Comparison of ENCODE assay signal across 8 cellular contexts in genomic region chr1:234866007-234866866, GRCh38.
DNase-seq lines count a peak whose midpoint lies in the region; ATAC-seq and TF ChIP-seq lines count a peak whose summit lies in the region.

No MANE protein-coding gene starts in this region.

- no peak overlapping the region for H2BK5ac ChIP-seq in mesenchymal stem cell (ENCODE audit: low read depth, low read length, poor library complexity, severe bottlenecking)

- H3K27ac ChIP-seq in mesenchymal stem cell (ENCODE audit: low read length, poor library complexity, severe bottlenecking) (no peak overlapping the region), substantia nigra (ENCODE audit: low read depth, low read length, poor library complexity, severe bottlenecking) (no peak overlapping the region)

- H3K14ac ChIP-seq in mesenchymal stem cell (ENCODE audit: low read length in 2 of 2) = no peak overlapping the region

- no peak overlapping the region for H3K4me3 ChIP-seq in Loucy (ENCODE audit: low read length, poor library complexity, severe bottlenecking)
- H3K4me3 ChIP-seq in mesenchymal stem cell (ENCODE audit: insufficient read depth in 1 of 2, low read depth in 1 of 2, low read length in 2 of 2) = no peak overlapping the region

- no peaks in the 10 kb centered on the region for H3K9me3 Mint-ChIP-seq in MCF 10A (ENCODE audit: unreplicated experiment)

- no peak overlapping the region for H2BK15ac ChIP-seq in mesenchymal stem cell (ENCODE audit: low read depth, poor library complexity, severe bottlenecking)

- H4K91ac ChIP-seq in mesenchymal stem cell (ENCODE audit: low read length) = peak overlapping the region; percentile 53

- H3K4me1 Mint-ChIP-seq in MCF 10A (ENCODE audit: insufficient read depth, unreplicated experiment) = peaks cover 40% of the 10 kb centered on the region

- H2AFZ ChIP-seq in Loucy (ENCODE audit: low read length) (no peak overlapping the region), mesenchymal stem cell (ENCODE audit: low read depth, low read length) (no peak overlapping the region)

- WGBS in mesenchymal stem cell = 47% methylated on average over 17 of the region's 18 CpGs

- intact Hi-C loops in MCF 10A (cut with micrococcal nuclease) = loop anchor here (1.0 to 10.0 kb wide), 4 partner anchors 142 to 371 kb away; no protein-coding TSS in a partner anchor

- no peaks in the 10 kb centered on the region for H3K79me1 ChIP-seq in mesenchymal stem cell (replicated peaks; ENCODE audit: low read length, poor library complexity, severe bottlenecking)

- no peak overlapping the region for H3K23ac ChIP-seq in mesenchymal stem cell (ENCODE audit: low read length in 2 of 2)

- CTCF ChIA-PET in MCF 10A (lab: Yijun Ruan, JAX) = interaction anchor here (1.0 kb wide), 1 partner anchor 17 kb away, joined by 4 read pairs; no protein-coding TSS in a partner anchor

- H3K4me1 ChIP-seq in Loucy (ENCODE audit: insufficient read depth, low read length, poor library complexity, severe bottlenecking) (peaks cover 33% of the 10 kb centered on the region), mesenchymal stem cell (ENCODE audit: control insufficient read depth, insufficient read depth, low read depth, low read length) (peaks cover 27% of the 10 kb centered on the region)

- POLR2A ChIA-PET in MCF 10A (lab: Yijun Ruan, JAX) = interaction anchor here (0.6 to 1.0 kb wide), 4 partner anchors 10 to 209 kb away, joined by 3 read pairs; no protein-coding TSS in a partner anchor

- H3K9me3 ChIP-seq in Loucy (ENCODE audit: insufficient read depth, low read depth, low read length) (no peaks in the 10 kb centered on the region), mesenchymal stem cell (ENCODE audit: control insufficient read depth, low read length) (peaks cover 5% of the 10 kb centered on the region)

- H3K79me2 ChIP-seq in Loucy (ENCODE audit: insufficient read depth, low read length) = no peaks in the 10 kb centered on the region

- peak; percentile 93 for DNase-seq in AG20443 (ENCODE audit: low spot score)
- peak; percentile 96 for DNase-seq in MCF 10A (ENCODE audit: unreplicated experiment)
- DNase-seq in mesenchymal stem cell = peak; percentile 88
- no peak for DNase-seq in omental fat pad (ENCODE audit: low spot score)
- DNase-seq in substantia nigra (lab: John Stamatoyannopoulos, UW) = no peak

- H3K36me3 Mint-ChIP-seq in MCF 10A (ENCODE audit: insufficient read depth, unreplicated experiment) = peaks cover 4% of the 10 kb centered on the region

- H2BK12ac ChIP-seq in mesenchymal stem cell (ENCODE audit: low read length in 2 of 2) = peak overlapping the region; percentile 87 to 88

- H3K4me2 ChIP-seq in Loucy (ENCODE audit: low read depth, low read length, poor library complexity, severe bottlenecking) (peak overlapping the region; percentile 66), mesenchymal stem cell (ENCODE audit: low read length, poor library complexity, severe bottlenecking) (no peak overlapping the region)

- peak overlapping the region; percentile 73 for H4K8ac ChIP-seq in mesenchymal stem cell (ENCODE audit: low read length)

- H2AK5ac ChIP-seq in mesenchymal stem cell (ENCODE audit: low read length, severe bottlenecking) = no peak overlapping the region

- H2BK120ac ChIP-seq in mesenchymal stem cell (ENCODE audit: low read depth, low read length) = no peak overlapping the region

- no peaks in the 10 kb centered on the region for H3F3A ChIP-seq in Loucy (ENCODE audit: low read depth)

- H3K27me3 Mint-ChIP-seq in MCF 10A (ENCODE audit: insufficient read depth, unreplicated experiment) = no peaks in the 10 kb centered on the region

- H3K27ac Mint-ChIP-seq in MCF 10A (ENCODE audit: low read depth, unreplicated experiment) = peak overlapping the region; percentile 82

- no peaks in the 10 kb centered on the region for H4K20me1 ChIP-seq in Loucy (ENCODE audit: insufficient read depth, low read length, poor library complexity, severe bottlenecking)

- H3K4me3 Mint-ChIP-seq in MCF 10A (ENCODE audit: unreplicated experiment) = peak overlapping the region; percentile 3

- H3K9me2 ChIP-seq in Loucy (replicated peaks; ENCODE audit: low read depth, low read length) = no peaks in the 10 kb centered on the region

- H3K4ac ChIP-seq in mesenchymal stem cell (ENCODE audit: low read depth in 1 of 2, low read length in 2 of 2) = peak overlapping the region; percentile 5 to 13

- H3K27me3 ChIP-seq in Loucy (ENCODE audit: insufficient read depth, low read length, poor library complexity, severe bottlenecking) = no peaks in the 10 kb centered on the region
- no peaks in the 10 kb centered on the region for H3K27me3 ChIP-seq in mesenchymal stem cell (ENCODE audit: control insufficient read depth in 1 of 2, insufficient read depth in 1 of 2, low read length in 2 of 2)

- TF ChIP-seq CTCF in Loucy (conservative IDR thresholded peaks at IDR 0.05; ENCODE audit: low read length) (no peak), MCF 10A (IDR thresholded peaks at IDR 0.05; ENCODE audit: unreplicated experiment) (no peak), omental fat pad (IDR thresholded peaks at IDR 0.05) (no peak)

- ATAC-seq in omental fat pad (ENCODE audit: low FRiP score) = no peak
- ATAC-seq in HG02973 (IDR thresholded peaks at IDR 0.05; ENCODE audit: unreplicated experiment) = no peak
- no peak for ATAC-seq in HG03521 (IDR thresholded peaks at IDR 0.05; ENCODE audit: unreplicated experiment)

- no TSS peak for BruUV-seq in MCF 10A (replicated peaks; lab: Mats Ljungman, UMichigan)

- H3K9ac ChIP-seq in Loucy (ENCODE audit: low read depth, low read length, poor library complexity, severe bottlenecking) = no peak overlapping the region
- H3K9ac ChIP-seq in mesenchymal stem cell (ENCODE audit: low read length) = no peak overlapping the region

- H3K36me3 ChIP-seq in Loucy (ENCODE audit: insufficient read depth, low read length) = no peaks in the 10 kb centered on the region
- H3K36me3 ChIP-seq in mesenchymal stem cell (ENCODE audit: control insufficient read depth in 1 of 2, insufficient read depth in 2 of 2, low read depth in 1 of 2, low read length in 2 of 2) = no peaks in the 10 kb centered on the region

- H3K18ac ChIP-seq in mesenchymal stem cell (ENCODE audit: low read depth in 1 of 2, low read length in 2 of 2) = peak overlapping the region; percentile 11 to 86

Comparison
In these comparisons a context has a peak if more than half of its experiments do, and no peak if none do; other contexts are left out.
1. DNase-seq: peak in AG20443 (single experiment), MCF 10A (single experiment) and mesenchymal stem cell (single experiment); none in omental fat pad (single experiment) and substantia nigra (0 of 49).